8 cellular contexts compared by ENCODE assay signal in genomic region chr12:53174881-53175491, GRCh38. TPM values are rescaled to one million over a fixed set of nuclear protein-coding genes. Genes with fewer than 3 reads are reported as not detected.
DNase-seq lines count a peak whose midpoint lies in the region; ATAC-seq and TF ChIP-seq lines count a peak whose summit lies in the region.

No MANE protein-coding gene starts in this region.

- BruUV-seq in HCT116 (replicated peaks; lab: Mats Ljungman, UMichigan), result no TSS peak
- no TSS peak for BruUV-seq in PC-3 (replicated peaks; lab: Mats Ljungman, UMichigan)

- no peaks in the 10 kb centered on the region for H3K9me2 ChIP-seq in HCT116 (ENCODE audit: insufficient read depth)
- no peaks in the 10 kb centered on the region for H3K9me2 ChIP-seq in PC-3 (replicated peaks; ENCODE audit: low read length)

- H3K9me3 ChIP-seq in AG04450 (ENCODE audit: control insufficient read depth, insufficient read depth, low read length) (no peaks in the 10 kb centered on the region), HCT116 (ENCODE audit: control insufficient read depth in 1 of 2, insufficient read depth in 1 of 2, low read depth in 1 of 2, low read length in 2 of 2) (no peaks in the 10 kb centered on the region), PC-3 (ENCODE audit: low read length) (no peaks in the 10 kb centered on the region), thyroid gland (no peaks in the 10 kb centered on the region)

- H2AFZ ChIP-seq in HCT116 (ENCODE audit: low read depth, low read length, poor library complexity, severe bottlenecking) (no peak overlapping the region), PC-3 (ENCODE audit: low read length) (no peak overlapping the region)

- RAD21 ChIA-PET in HCT116 (lab: Charles Lee; ENCODE audit: low non-redundant PET in 1 of 2, low total read pairs in 2 of 2, uncharacterized antibody in 2 of 2, unreplicated experiment in 2 of 2), result interaction anchor here in 1 of 2 experiments (1.1 kb wide), 1 partner anchor 23 kb away, joined by 3 read pairs; no protein-coding TSS in a partner anchor

- H3K9me3 Mint-ChIP-seq in immature natural killer cell, result no peaks in the 10 kb centered on the region

- H3K4me2 ChIP-seq in HCT116 (ENCODE audit: low read length) (0 out of 2 replicates have a peak overlapping the region, but pooled peaks have one; percentile 8), PC-3 (ENCODE audit: low read length) (peak overlapping the region; percentile 2; the same call in 1 of the 2 replicates)

- peaks cover 3 to 11% (median 6%) of the 10 kb centered on the region in 3 donors for H3K36me3 Mint-ChIP-seq in immature natural killer cell

- no peaks in the 10 kb centered on the region for H3K36me3 ChIP-seq in HCT116 (ENCODE audit: control insufficient read depth in 1 of 2, insufficient read depth in 2 of 2, low read length in 2 of 2)
- no peaks in the 10 kb centered on the region for H3K36me3 ChIP-seq in PC-3 (ENCODE audit: low read depth, low read length)
- peaks cover 0 to 4% of the 10 kb centered on the region in 2 donors for H3K36me3 ChIP-seq in thyroid gland

- H3K4me3 ChIP-seq in AG04450 (ENCODE audit: low read depth, low read length) (no peak overlapping the region), HCT116 (replicated peaks in 1 of 2; ENCODE audit: low read depth in 1 of 2, low read length in 2 of 2) (no peak overlapping the region), PC-3 (ENCODE audit: low read length) (no peak overlapping the region), thyroid gland (replicated peaks in 1 of 3) (no peak overlapping the region)

- TF ChIP-seq CTCF in AG04450 (IDR thresholded peaks at IDR 0.05; ENCODE audit: low read depth, low read length) (peak; percentile 35; the same call in 1 of the 2 replicates), HCT116 (IDR thresholded peaks at IDR 0.05 in 2 of 3, conservative IDR thresholded peaks at IDR 0.05 in 1 of 3; ENCODE audit: borderline replicate concordance in 1 of 3, insufficient read depth in 1 of 3, low read depth in 2 of 3, low read length in 2 of 3) (peak; percentile 29 to 51 (median 41); a peak in 5 of 6 replicates), PC-3 (conservative IDR thresholded peaks at IDR 0.05; ENCODE audit: low read depth, low read length) (peak; percentile 58), foreskin keratinocyte (conservative IDR thresholded peaks at IDR 0.05) (peak; percentile 36), thyroid gland (IDR thresholded peaks at IDR 0.05) (peak in 2 of 6 experiments; percentile 25 to 26)

- intact Hi-C loops in HCT116 (cut with micrococcal nuclease) (no loop called here), PC-3 (cut with micrococcal nuclease) (loop anchor here (10.0 kb wide), 1 partner anchor 110 kb away; no protein-coding TSS in a partner anchor), thyroid gland (cut with DNase I) (no loop called here)

- H3K4me1 ChIP-seq in HCT116 (ENCODE audit: control insufficient read depth in 1 of 2, insufficient read depth in 2 of 2, low read length in 2 of 2) (peaks cover 28 to 58% of the 10 kb centered on the region in 2 experiments; a peak in 3 of 4 replicates), PC-3 (ENCODE audit: insufficient read depth, low read length) (peaks cover 51% of the 10 kb centered on the region), foreskin keratinocyte (peaks cover 9% of the 10 kb centered on the region), thyroid gland (peaks cover 0 to 5% of the 10 kb centered on the region in 2 donors)

- peak; percentile 52 for TF ChIP-seq RAD21 in HCT116 (IDR thresholded peaks at IDR 0.05; ENCODE audit: low read depth)

- H3K27ac ChIP-seq in AG04450 (ENCODE audit: low read depth, low read length) (no peak overlapping the region), HCT116 (ENCODE audit: low read depth, low read length) (no peak overlapping the region), PC-3 (ENCODE audit: low read length) (no peak overlapping the region), foreskin keratinocyte (no peak overlapping the region), thyroid gland (no peak overlapping the region)

- no peak overlapping the region for H3K4me3 Mint-ChIP-seq in immature natural killer cell

- H3F3A ChIP-seq in PC-3 (ENCODE audit: low read length, unreplicated experiment), result peaks cover 7% of the 10 kb centered on the region

- POLR2A ChIA-PET in AG04450 (lab: Yijun Ruan, JAX), result no interaction called here
- POLR2A ChIA-PET in HCT116 (lab: Charles Lee), result no interaction called here
- POLR2A ChIA-PET in PC-3 (lab: Charles Lee; ENCODE audit: unreplicated experiment), result no interaction called here

- no peak overlapping the region for H3K9ac ChIP-seq in HCT116 (ENCODE audit: low read length)
- H3K9ac ChIP-seq in PC-3 (ENCODE audit: low read length), result no peak overlapping the region

- TF ChIP-seq POLR2A in HCT116 (IDR thresholded peaks at IDR 0.05; ENCODE audit: borderline replicate concordance, extremely low read depth, insufficient read depth, insufficient read length), result no peak
- TF ChIP-seq POLR2A in thyroid gland (IDR thresholded peaks at IDR 0.05), result no peak

- 81 to 86% methylated on average over 4 of the region's 4 CpGs for WGBS in thyroid gland, 2 donors

- peaks cover 11 to 12% of the 10 kb centered on the region in 2 donors for H3K4me1 Mint-ChIP-seq in immature natural killer cell

- ATAC-seq in HCT116 (peak; percentile 74), PC-3 (peak; percentile 63), foreskin keratinocyte (no peak), GM19023 (IDR thresholded peaks at IDR 0.05; ENCODE audit: unreplicated experiment) (no peak)

- H3K27me3 Mint-ChIP-seq in immature natural killer cell (ENCODE audit: low read depth in 3 of 3), result peaks cover 2 to 4% (median 3%) of the 10 kb centered on the region in 3 donors

- no peaks in the 10 kb centered on the region; the same call in 1 of the 2 replicates for H3K79me2 ChIP-seq in HCT116 (ENCODE audit: insufficient read depth, low read length)
- H3K79me2 ChIP-seq in PC-3 (ENCODE audit: low read length), result peaks cover 10% of the 10 kb centered on the region

- H4K20me1 ChIP-seq in HCT116 (ENCODE audit: insufficient read depth) (no peaks in the 10 kb centered on the region), PC-3 (ENCODE audit: low read length) (no peaks in the 10 kb centered on the region)

- no peaks in the 10 kb centered on the region for H3K27me3 ChIP-seq in AG04450 (ENCODE audit: control insufficient read depth, insufficient read depth, low read length)
- H3K27me3 ChIP-seq in HCT116 (ENCODE audit: insufficient read depth, low read length), result no peaks in the 10 kb centered on the region
- no peaks in the 10 kb centered on the region for H3K27me3 ChIP-seq in PC-3 (ENCODE audit: low read length)
- H3K27me3 ChIP-seq in foreskin keratinocyte, result no peaks in the 10 kb centered on the region
- H3K27me3 ChIP-seq in thyroid gland, result no peaks in the 10 kb centered on the region

- DNase-seq in AG04450 (ENCODE audit: low read depth, low spot score) (no peak), HCT116 (ENCODE audit: low read depth, low spot score) (no peak), PC-3 (peak; percentile 67), foreskin keratinocyte (no peak), immature natural killer cell (no peak), ureter (ENCODE audit: low spot score) (no peak), thyroid gland (no peak)

- H3K27ac Mint-ChIP-seq in immature natural killer cell, result no peak overlapping the region

- CTCF ChIA-PET in AG04450 (lab: Charles Lee), result interaction anchor here (0.7 to 2.3 kb wide), 5 partner anchors 9 to 115 kb away, joined by 3 to 16 read pairs (median 3); no protein-coding TSS in a partner anchor
- CTCF ChIA-PET in HCT116 (lab: Charles Lee), result interaction anchor here (1.1 to 1.8 kb wide), 3 partner anchors 10 to 109 kb away, joined by 3 to 5 read pairs (median 5); no protein-coding TSS in a partner anchor
- CTCF ChIA-PET in PC-3 (lab: Charles Lee), result no interaction called here

TF ChIP-seq in HCT116, 20 proteins besides CTCF, POLR2A, EP300 and RAD21 (continues in another document):
- TF ChIP-seq ATF3 (IDR thresholded peaks at IDR 0.05) (no peak), EZH2 (IDR thresholded peaks at IDR 0.05) (no peak)

RNA-seq across cellular contexts. Expression of gene ZNF740, which starts 5.5 kb away (rescaled TPM):
- polyA plus RNA-seq in AG04450 (2011; rRNA removed) (20.9 and 21.7 TPM in 2 replicates), foreskin keratinocyte (3.7 and 4.6 TPM in 2 replicates), immature natural killer cell (1 to 10 TPM; 2.0 to 5.1 (median 2.6) TPM)
- polyA minus RNA-seq in AG04450 (2011; rRNA and poly(A)+ RNA removed), result 37.1 and 38.0 TPM in 2 replicates
- total RNA-seq in HCT116 (2021; ENCODE audit: unreplicated experiment) (49.7 TPM), PC-3 (2014; rRNA removed) (12.3 and 12.8 TPM in 2 replicates), foreskin keratinocyte (11.0 and 11.7 TPM in 2 replicates), ureter (56.8 TPM), thyroid gland (10 to 100 TPM; 16.5 to 22.8 (median 20.6) TPM)
- 11.8 and 13.2 TPM in 2 replicates for polyA plus RNA-seq in HCT116 (2012)

RNA-seq across cellular contexts. Expression of gene CSAD, which starts 5.7 kb away (rescaled TPM):
- polyA plus RNA-seq in AG04450 (2011; rRNA removed), result 18.9 and 21.6 TPM in 2 replicates
- polyA minus RNA-seq in AG04450 (2011; rRNA and poly(A)+ RNA removed), result 10.2 and 10.5 TPM in 2 replicates
- 20.3 TPM for total RNA-seq in HCT116 (2021; ENCODE audit: unreplicated experiment)
- 17.4 and 19.4 TPM in 2 replicates for polyA plus RNA-seq in HCT116 (2012)
- total RNA-seq in PC-3 (2014; rRNA removed), result 21.5 and 23.8 TPM in 2 replicates
- 4.1 and 4.4 TPM in 2 replicates for total RNA-seq in foreskin keratinocyte
- 3.0 and 3.1 TPM in 2 replicates for polyA plus RNA-seq in foreskin keratinocyte
- polyA plus RNA-seq in immature natural killer cell, result 1 to 10 TPM in 2 of 3 donors, under 1 TPM in 1; 0.85 to 3.8 (median 2.6) TPM
- 65.7 TPM for total RNA-seq in ureter
- 10 to 100 TPM; 20.6 to 39.7 (median 25.2) TPM for total RNA-seq in thyroid gland

RNA-seq across cellular contexts. Expression of gene ITGB7, which starts 32.1 kb away (rescaled TPM):
- polyA plus RNA-seq in AG04450 (2011; rRNA removed) (0.15 and 0.19 TPM in 2 replicates), foreskin keratinocyte (0.15 and 0.17 TPM in 2 replicates), immature natural killer cell (100 to 1,000 TPM; 289 to 390 (median 389) TPM)
- 0.09 and 1.0 TPM in 2 replicates for polyA minus RNA-seq in AG04450 (2011; rRNA and poly(A)+ RNA removed)
- total RNA-seq in HCT116 (2021; ENCODE audit: unreplicated experiment) (1.9 TPM), PC-3 (2014; rRNA removed) (1.9 and 3.4 TPM in 2 replicates), foreskin keratinocyte (0.14 and 0.32 TPM in 2 replicates), ureter (15.8 TPM), thyroid gland (10 to 100 TPM in 1 of 4 donors, 1 to 10 TPM in 3; 3.2 to 15.6 (median 4.9) TPM)
- polyA plus RNA-seq in HCT116 (2012), result 0.33 and 0.47 TPM in 2 replicates

RNA-seq across cellular contexts. Expression of gene RARG, which starts 57.0 kb away (rescaled TPM):
- polyA plus RNA-seq in AG04450 (2011; rRNA removed), result 20.1 and 25.6 TPM in 2 replicates
- 28.5 and 31.5 TPM in 2 replicates for polyA minus RNA-seq in AG04450 (2011; rRNA and poly(A)+ RNA removed)
- total RNA-seq in HCT116 (2021; ENCODE audit: unreplicated experiment), result 68.9 TPM
- 50.8 and 54.4 TPM in 2 replicates for polyA plus RNA-seq in HCT116 (2012)
- 62.0 and 73.5 TPM in 2 replicates for total RNA-seq in PC-3 (2014; rRNA removed)
- 32.8 and 33.3 TPM in 2 replicates for total RNA-seq in foreskin keratinocyte
- 26.3 and 29.2 TPM in 2 replicates for polyA plus RNA-seq in foreskin keratinocyte
- polyA plus RNA-seq in immature natural killer cell, result 10 to 100 TPM in 1 of 3 donors, 1 to 10 TPM in 2; 2.9 to 10.1 (median 4.7) TPM
- 101 TPM for total RNA-seq in ureter
- total RNA-seq in thyroid gland, result 10 to 100 TPM; 13.6 to 27.7 (median 23.8) TPM

Comparison
In these comparisons a context has a peak if more than half of its experiments do, and no peak if none do; other contexts are left out.
1. ATAC-seq: peak in HCT116 (single experiment) and PC-3 (single experiment); none in foreskin keratinocyte (single experiment) and GM19023 (single experiment).